1 cellular context compared by ENCODE assay signal in the genomic region with DNA sequence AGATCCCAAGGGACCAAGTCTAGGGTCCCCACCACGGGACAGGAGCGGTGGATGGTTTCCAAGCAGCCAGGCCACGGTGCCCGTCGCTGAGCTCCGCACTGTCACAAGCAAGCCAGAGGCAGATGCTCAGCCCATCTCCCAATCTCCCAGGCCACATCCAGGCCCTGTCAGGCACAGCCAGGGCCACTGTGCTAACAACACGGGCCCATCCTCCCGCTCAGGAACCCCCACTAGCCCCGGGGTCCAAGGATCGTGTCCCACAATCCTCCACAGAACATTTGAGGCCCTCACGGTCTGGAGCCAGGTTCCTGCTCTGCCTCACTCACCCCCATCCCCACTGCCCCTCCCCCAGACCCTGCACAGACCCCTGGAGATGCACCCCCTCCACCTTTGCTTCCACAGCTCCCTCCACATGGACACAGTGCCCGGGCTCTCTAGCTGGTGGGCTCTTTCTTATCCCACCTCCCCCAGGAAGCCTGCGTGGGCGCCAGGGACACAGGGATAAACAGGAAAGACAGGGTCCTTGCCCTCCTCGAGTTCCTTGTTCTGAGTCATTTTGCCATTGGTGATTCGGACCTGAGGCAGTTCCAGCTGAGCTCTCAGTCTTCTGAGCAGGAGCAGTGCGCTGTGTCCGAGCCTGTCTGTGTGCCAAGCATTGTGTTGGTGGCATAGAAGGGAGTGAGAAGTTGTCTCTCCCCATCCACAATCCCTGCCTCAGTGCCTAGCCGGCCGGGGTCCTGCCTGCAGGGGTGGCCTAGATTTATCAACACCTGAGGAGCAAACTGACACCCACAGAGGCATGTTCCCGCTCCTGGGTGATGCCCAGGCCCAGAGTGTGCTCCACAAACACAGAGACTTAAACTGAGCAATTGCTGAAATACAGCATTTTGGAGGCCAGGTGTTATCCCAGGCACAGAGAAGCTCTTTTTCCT.
TF ChIP-seq lines count a peak whose summit lies in the region.

No MANE protein-coding gene starts in this region.

TF ChIP-seq in HepG2, 621 proteins besides CTCF, POLR2A, EP300 and RAD21 (continued from another document and continues in another):
- TF ChIP-seq, protein P1, sequence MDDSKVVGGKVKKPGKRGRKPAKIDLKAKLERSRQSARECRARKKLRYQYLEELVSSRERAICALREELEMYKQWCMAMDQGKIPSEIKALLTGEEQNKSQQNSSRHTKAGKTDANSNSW (CRISPR knock-in tag; IDR thresholded peaks at IDR 0.05; ENCODE audit: borderline replicate concordance) = no peak; the same call in 1 of the 2 replicates
- TF ChIP-seq ZNF691 (CRISPR knock-in tag; IDR thresholded peaks at IDR 0.05; ENCODE audit: borderline replicate concordance, low read depth) (peak; percentile 41; the same call in 1 of the 2 replicates), NFIB (CRISPR knock-in tag; IDR thresholded peaks at IDR 0.05; ENCODE audit: borderline replicate concordance) (no peak), NRL (CRISPR knock-in tag; IDR thresholded peaks at IDR 0.05; ENCODE audit: borderline replicate concordance) (no peak), DR1 (CRISPR knock-in tag; IDR thresholded peaks at IDR 0.05) (no peak), SKI (IDR thresholded peaks at IDR 0.05; ENCODE audit: partially characterized antibody) (no peak), THYN1 (CRISPR knock-in tag; IDR thresholded peaks at IDR 0.05; ENCODE audit: borderline replicate concordance, low read depth) (no peak), GATAD1 (CRISPR knock-in tag; IDR thresholded peaks at IDR 0.05) (no peak), HNF4G (IDR thresholded peaks at IDR 0.05; ENCODE audit: borderline replicate concordance, low read depth, low read length) (no peak), HNF4G (CRISPR knock-in tag; IDR thresholded peaks at IDR 0.05; ENCODE audit: borderline replicate concordance, low read depth) (no peak), SNAPC2 (CRISPR knock-in tag; IDR thresholded peaks at IDR 0.05) (no peak), ZNF281 (CRISPR knock-in tag; IDR thresholded peaks at IDR 0.05; ENCODE audit: borderline replicate concordance) (0 out of 2 replicates have a peak, but pooled peaks have one; percentile 30), SSRP1 (CRISPR knock-in tag; IDR thresholded peaks at IDR 0.05) (no peak), NR1H2 (CRISPR knock-in tag; IDR thresholded peaks at IDR 0.05; ENCODE audit: borderline replicate concordance, low read depth) (0 out of 2 replicates have a peak, but pooled peaks have one; percentile 10), ZNF768 (CRISPR knock-in tag; IDR thresholded peaks at IDR 0.05) (no peak), NFE2 (CRISPR knock-in tag; IDR thresholded peaks at IDR 0.05) (no peak), NR3C1 (CRISPR knock-in tag; IDR thresholded peaks at IDR 0.05) (no peak), BCLAF1 (IDR thresholded peaks at IDR 0.05) (no peak), ZNF143 (CRISPR knock-in tag; IDR thresholded peaks at IDR 0.05) (0 out of 2 replicates have a peak, but pooled peaks have one; percentile 13), FOXK2 (IDR thresholded peaks at IDR 0.05) (no peak), ZNF446 (CRISPR knock-in tag; IDR thresholded peaks at IDR 0.05) (0 out of 2 replicates have a peak, but pooled peaks have one; percentile 46), SRF (IDR thresholded peaks at IDR 0.05; ENCODE audit: low read depth, low read length) (no peak), TBX3 (IDR thresholded peaks at IDR 0.05; ENCODE audit: borderline replicate concordance) (no peak), ARID5B (CRISPR knock-in tag; IDR thresholded peaks at IDR 0.05) (no peak), CREM (IDR thresholded peaks at IDR 0.05) (no peak), CREM (CRISPR knock-in tag; IDR thresholded peaks at IDR 0.05) (no peak), MXD4 (CRISPR knock-in tag; IDR thresholded peaks at IDR 0.05) (no peak), RBM39 (IDR thresholded peaks at IDR 0.05; ENCODE audit: low read depth, low read length, poor library complexity, severe bottlenecking) (peak; percentile 2), ZSCAN31 (CRISPR knock-in tag; IDR thresholded peaks at IDR 0.05; ENCODE audit: low read depth) (no peak), KDM5A (IDR thresholded peaks at IDR 0.05; ENCODE audit: borderline replicate concordance, low read length) (no peak), ZNF713 (CRISPR knock-in tag; IDR thresholded peaks at IDR 0.05) (no peak), SP140L (CRISPR knock-in tag; IDR thresholded peaks at IDR 0.05; ENCODE audit: borderline replicate concordance) (no peak), MLX (CRISPR knock-in tag; IDR thresholded peaks at IDR 0.05) (no peak), HNF4A (CRISPR knock-in tag; IDR thresholded peaks at IDR 0.05) (peak; percentile 51), FUBP1 (CRISPR knock-in tag; IDR thresholded peaks at IDR 0.05; ENCODE audit: borderline replicate concordance) (no peak), NR2C2 (CRISPR knock-in tag; IDR thresholded peaks at IDR 0.05; ENCODE audit: borderline replicate concordance) (0 out of 2 replicates have a peak, but pooled peaks have one; percentile 1), HOXD1 (CRISPR knock-in tag; IDR thresholded peaks at IDR 0.05) (no peak), DNMT3B (CRISPR knock-in tag; conservative IDR thresholded peaks at IDR 0.05) (no peak), STAG1 (CRISPR knock-in tag; IDR thresholded peaks at IDR 0.05) (no peak)
- TF ChIP-seq, protein P2, sequence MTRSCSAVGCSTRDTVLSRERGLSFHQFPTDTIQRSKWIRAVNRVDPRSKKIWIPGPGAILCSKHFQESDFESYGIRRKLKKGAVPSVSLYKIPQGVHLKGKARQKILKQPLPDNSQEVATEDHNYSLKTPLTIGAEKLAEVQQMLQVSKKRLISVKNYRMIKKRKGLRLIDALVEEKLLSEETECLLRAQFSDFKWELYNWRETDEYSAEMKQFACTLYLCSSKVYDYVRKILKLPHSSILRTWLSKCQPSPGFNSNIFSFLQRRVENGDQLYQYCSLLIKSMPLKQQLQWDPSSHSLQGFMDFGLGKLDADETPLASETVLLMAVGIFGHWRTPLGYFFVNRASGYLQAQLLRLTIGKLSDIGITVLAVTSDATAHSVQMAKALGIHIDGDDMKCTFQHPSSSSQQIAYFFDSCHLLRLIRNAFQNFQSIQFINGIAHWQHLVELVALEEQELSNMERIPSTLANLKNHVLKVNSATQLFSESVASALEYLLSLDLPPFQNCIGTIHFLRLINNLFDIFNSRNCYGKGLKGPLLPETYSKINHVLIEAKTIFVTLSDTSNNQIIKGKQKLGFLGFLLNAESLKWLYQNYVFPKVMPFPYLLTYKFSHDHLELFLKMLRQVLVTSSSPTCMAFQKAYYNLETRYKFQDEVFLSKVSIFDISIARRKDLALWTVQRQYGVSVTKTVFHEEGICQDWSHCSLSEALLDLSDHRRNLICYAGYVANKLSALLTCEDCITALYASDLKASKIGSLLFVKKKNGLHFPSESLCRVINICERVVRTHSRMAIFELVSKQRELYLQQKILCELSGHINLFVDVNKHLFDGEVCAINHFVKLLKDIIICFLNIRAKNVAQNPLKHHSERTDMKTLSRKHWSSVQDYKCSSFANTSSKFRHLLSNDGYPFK (CRISPR knock-in tag; IDR thresholded peaks at IDR 0.05; ENCODE audit: borderline replicate concordance) = peak; percentile 3; the same call in 1 of the 2 replicates
- TF ChIP-seq, protein P3, sequence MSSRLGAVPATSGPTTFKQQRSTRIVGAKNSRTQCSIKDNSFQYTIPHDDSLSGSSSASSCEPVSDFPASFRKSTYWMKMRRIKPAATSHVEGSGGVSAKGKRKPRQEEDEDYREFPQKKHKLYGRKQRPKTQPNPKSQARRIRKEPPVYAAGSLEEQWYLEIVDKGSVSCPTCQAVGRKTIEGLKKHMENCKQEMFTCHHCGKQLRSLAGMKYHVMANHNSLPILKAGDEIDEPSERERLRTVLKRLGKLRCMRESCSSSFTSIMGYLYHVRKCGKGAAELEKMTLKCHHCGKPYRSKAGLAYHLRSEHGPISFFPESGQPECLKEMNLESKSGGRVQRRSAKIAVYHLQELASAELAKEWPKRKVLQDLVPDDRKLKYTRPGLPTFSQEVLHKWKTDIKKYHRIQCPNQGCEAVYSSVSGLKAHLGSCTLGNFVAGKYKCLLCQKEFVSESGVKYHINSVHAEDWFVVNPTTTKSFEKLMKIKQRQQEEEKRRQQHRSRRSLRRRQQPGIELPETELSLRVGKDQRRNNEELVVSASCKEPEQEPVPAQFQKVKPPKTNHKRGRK (CRISPR knock-in tag; IDR thresholded peaks at IDR 0.05) = no peak
